ENCODE assay signal across 9 cellular contexts in the genomic region with DNA sequence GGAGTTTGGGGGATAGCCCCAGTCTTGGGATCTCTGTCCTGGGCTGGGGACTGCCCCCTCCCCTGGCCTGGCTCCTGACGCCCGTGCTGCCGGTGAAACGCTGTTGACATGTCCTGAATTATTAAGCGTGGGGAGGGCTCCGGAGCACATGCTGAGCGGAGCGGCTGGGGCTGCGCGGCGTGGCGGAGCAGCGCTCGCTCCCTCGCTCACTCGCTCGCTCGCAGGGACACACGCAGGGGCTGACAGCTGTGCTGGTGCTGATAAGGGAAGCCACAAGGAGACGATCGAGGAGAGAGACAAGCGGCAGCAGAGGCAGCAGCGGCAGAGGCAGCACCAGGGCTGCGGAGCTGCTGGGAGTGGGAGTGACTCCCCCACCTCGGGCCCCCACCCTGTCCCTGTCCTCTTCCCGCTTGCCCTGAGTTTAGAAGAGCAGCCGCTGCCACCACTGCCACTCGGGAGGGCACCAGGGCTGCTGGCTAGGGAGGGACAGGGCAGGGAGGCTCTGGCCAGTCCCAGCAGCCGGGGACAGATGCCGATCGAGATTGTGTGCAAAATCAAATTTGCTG. TPM values are rescaled to one million over a fixed set of nuclear protein-coding genes. Genes with fewer than 3 reads are reported as not detected.
DNase-seq lines count a peak whose midpoint lies in the region; ATAC-seq and TF ChIP-seq lines count a peak whose summit lies in the region.
"Had no signal": no experiment of that assay in that cellular context is flagged by ENCODE, and none has a peak within 500 bp of the region (broad histone marks: within the 10 kb centered on the region; RNA-seq: fewer than 3 reads in every experiment).

A gene with protein sequence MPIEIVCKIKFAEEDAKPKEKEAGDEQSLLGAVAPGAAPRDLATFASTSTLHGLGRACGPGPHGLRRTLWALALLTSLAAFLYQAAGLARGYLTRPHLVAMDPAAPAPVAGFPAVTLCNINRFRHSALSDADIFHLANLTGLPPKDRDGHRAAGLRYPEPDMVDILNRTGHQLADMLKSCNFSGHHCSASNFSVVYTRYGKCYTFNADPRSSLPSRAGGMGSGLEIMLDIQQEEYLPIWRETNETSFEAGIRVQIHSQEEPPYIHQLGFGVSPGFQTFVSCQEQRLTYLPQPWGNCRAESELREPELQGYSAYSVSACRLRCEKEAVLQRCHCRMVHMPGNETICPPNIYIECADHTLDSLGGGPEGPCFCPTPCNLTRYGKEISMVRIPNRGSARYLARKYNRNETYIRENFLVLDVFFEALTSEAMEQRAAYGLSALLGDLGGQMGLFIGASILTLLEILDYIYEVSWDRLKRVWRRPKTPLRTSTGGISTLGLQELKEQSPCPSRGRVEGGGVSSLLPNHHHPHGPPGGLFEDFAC (plus strand): TSS at position 287 of the 566 bp plus-strand sequence. CDS start 243 bp downstream, at position 530.

- no peaks in the 10 kb centered on the region for H3K79me2 ChIP-seq in mammary epithelial cell (ENCODE audit: insufficient read depth, low read length)

- H3K4me1 ChIP-seq in HUES6 (ENCODE audit: control insufficient read depth, insufficient read depth, low read length) (peaks cover 44% of the 10 kb centered on the region), adipocyte (ENCODE audit: control insufficient read depth, insufficient read depth, low read length) (peaks cover 34% of the 10 kb centered on the region), mucosa of descending colon (ENCODE audit: low read depth) (peaks cover 12% of the 10 kb centered on the region), mammary epithelial cell (ENCODE audit: insufficient read depth, low read length) (no peaks in the 10 kb centered on the region)

- H3K36me3 ChIP-seq in HUES6 (ENCODE audit: control insufficient read depth, insufficient read depth, low read length) = no peaks in the 10 kb centered on the region
- no peaks in the 10 kb centered on the region for H3K36me3 ChIP-seq in adipocyte (ENCODE audit: control insufficient read depth, insufficient read depth, low read length, severe bottlenecking)
- H3K36me3 ChIP-seq in mucosa of descending colon (ENCODE audit: low read depth) = no peaks in the 10 kb centered on the region
- H3K36me3 ChIP-seq in mammary epithelial cell (ENCODE audit: insufficient read depth, low read length) = no peaks in the 10 kb centered on the region

- no peak within 1 kb of the TSS for H2AFZ ChIP-seq in mammary epithelial cell (ENCODE audit: low read depth, low read length)

- no peaks in the 10 kb centered on the region for H4K20me1 ChIP-seq in mammary epithelial cell (ENCODE audit: insufficient read depth, low read length)

- H3K9ac ChIP-seq in HUES6 (ENCODE audit: low read length) (no peak within 1 kb of the TSS), adipocyte (ENCODE audit: low read length) (no peak within 1 kb of the TSS), mammary epithelial cell (ENCODE audit: insufficient read depth, low read length) (no peak within 1 kb of the TSS)

- H3K27ac ChIP-seq in HUES6 (ENCODE audit: low read depth, low read length) (no peak within 1 kb of the TSS), mammary epithelial cell (ENCODE audit: insufficient read depth, low read depth, low read length) (no peak within 1 kb of the TSS)

- no peak within 1 kb of the TSS for H3K4me2 ChIP-seq in mammary epithelial cell (ENCODE audit: insufficient read depth, low read depth, low read length)

- 84% methylated on average over 16 of the region's 31 CpGs for WGBS in mammary epithelial cell (ENCODE audit: low coverage, missing lambda C conversion rate)

- in situ Hi-C loops in mammary epithelial cell (cut with MboI; ENCODE audit: low sequenced_read_pairs in 2 of 2) = no loop called here

- H3K9me3 ChIP-seq in HUES6 (ENCODE audit: control insufficient read depth, insufficient read depth, low read depth, low read length) (no peaks in the 10 kb centered on the region), adipocyte (ENCODE audit: control insufficient read depth, low read length) (no peaks in the 10 kb centered on the region), mucosa of descending colon (no peaks in the 10 kb centered on the region), mammary epithelial cell (replicated peaks; ENCODE audit: insufficient read depth, low read length) (no peaks in the 10 kb centered on the region)

- BruUV-seq in mammary epithelial cell (replicated peaks; lab: Mats Ljungman, UMichigan) = no TSS peak

- ATAC-seq in mucosa of descending colon (peak; percentile 2), HG03565 (IDR thresholded peaks at IDR 0.05; ENCODE audit: unreplicated experiment) (no peak)

- H3K4me3 ChIP-seq in HUES6 (ENCODE audit: low read depth, low read length) (peak within 1 kb of the TSS; percentile 19; the same call in 1 of the 2 replicates), adipocyte (ENCODE audit: low read length) (no peak within 1 kb of the TSS), mucosa of descending colon (no peak within 1 kb of the TSS), mammary epithelial cell (replicated peaks in 1 of 3; ENCODE audit: insufficient read depth in 1 of 3, low read depth in 2 of 3, low read length in 3 of 3) (no peak within 1 kb of the TSS)

- DNase-seq in COR-L47 (lab: John Stamatoyannopoulos, UW) (peak; percentile 16), adipocyte (ENCODE audit: low read depth) (peak; percentile 25), mucosa of descending colon (peak in 1 of 3 donors; percentile 46), mammary epithelial cell (no peak), NCI-H2107 (lab: John Stamatoyannopoulos, UW) (no peak), islet precursor cell (no peak)

- CTCF ChIA-PET in mammary epithelial cell (lab: Charles Lee; ENCODE audit: low non-redundant PET) = no interaction called here

- intact Hi-C loops in mucosa of descending colon (cut with DNase I, micrococcal nuclease) = no loop called here
- intact Hi-C loops in mammary epithelial cell (cut with micrococcal nuclease) = no loop called here

- peaks cover 76% of the 10 kb centered on the region for H3K27me3 ChIP-seq in HUES6 (ENCODE audit: control insufficient read depth, insufficient read depth, low read length)
- peaks cover 36% of the 10 kb centered on the region for H3K27me3 ChIP-seq in adipocyte (replicated peaks; ENCODE audit: control insufficient read depth, insufficient read depth, low read length)
- H3K27me3 ChIP-seq in mammary epithelial cell (ENCODE audit: insufficient read depth, low read length) = peaks cover 5% of the 10 kb centered on the region

- dilution Hi-C loops in mammary epithelial cell (cut with HindIII; ENCODE audit: low sequenced_read_pairs) = loop anchor here (25.0 kb wide), 1 partner anchor 277 kb away; the partner anchor contains the start of genes ANKZF1, ATG9A, GLB1L and STK16

- TF ChIP-seq CTCF in mucosa of descending colon (IDR thresholded peaks at IDR 0.05) = no peak
- no peak for TF ChIP-seq CTCF in mammary epithelial cell (conservative IDR thresholded peaks at IDR 0.05 in 1 of 2, IDR thresholded peaks at IDR 0.05 in 1 of 2; ENCODE audit: extremely low read depth in 1 of 2, insufficient read depth in 1 of 2, low read depth in 1 of 2, low read length in 2 of 2)

RNA-seq across cellular contexts. Expression of the gene that starts here (rescaled TPM):
- under 1 TPM in 1 of 3 donors, not detected in 2; 0.09 TPM for total RNA-seq in mucosa of descending colon
- total RNA-seq in mammary epithelial cell = under 1 TPM; 0.16 to 0.17 TPM
- 0.05 TPM for polyA plus RNA-seq in mammary epithelial cell
- not detected for polyA minus RNA-seq in mammary epithelial cell
- total RNA-seq: mucosa of gallbladder had no signal

Comparison
In these comparisons a context has a peak if more than half of its experiments do, and no peak if none do; other contexts are left out.
1. Peak in ATAC-seq in mucosa of descending colon; RNA of the gene not detected or under 1 TPM.
2. DNase-seq: peak in COR-L47 (single experiment) and adipocyte (single experiment); none in mammary epithelial cell (single experiment), NCI-H2107 (single experiment) and islet precursor cell (single experiment).